8 cellular contexts compared by ENCODE assay signal in genomic region chr12:82685721-82686222, GRCh38. TPM values are rescaled to one million over a fixed set of nuclear protein-coding genes. Genes with fewer than 3 reads are reported as not detected.
DNase-seq lines count a peak whose midpoint lies in the region; ATAC-seq and TF ChIP-seq lines count a peak whose summit lies in the region.

No MANE protein-coding gene starts in this region.

- H3K9me3 Mint-ChIP-seq in T-helper 1 cell treated with Interleukin-12 subunit alpha and Interleukin-12 subunit beta and Interleukin-4 antibody, amounts not matched to agents 30 μg/mL and 1 μg/mL, for 36 hours, result no peaks in the 10 kb centered on the region

- no peaks in the 10 kb centered on the region for H3K36me3 Mint-ChIP-seq in T-helper 1 cell treated with Interleukin-12 subunit alpha and Interleukin-12 subunit beta and Interleukin-4 antibody, amounts not matched to agents 30 μg/mL and 1 μg/mL, for 36 hours (ENCODE audit: low read depth)

- ATAC-seq in GM18498 (IDR thresholded peaks at IDR 0.05; ENCODE audit: unreplicated experiment) (peak; percentile 59), HG02938 (IDR thresholded peaks at IDR 0.05; ENCODE audit: unreplicated experiment) (peak; percentile 60), left ventricle myocardium superior (peak; percentile 87)

- H3K4me1 Mint-ChIP-seq in T-helper 1 cell treated with Interleukin-12 subunit alpha and Interleukin-12 subunit beta and Interleukin-4 antibody, amounts not matched to agents 30 μg/mL and 1 μg/mL, for 36 hours (ENCODE audit: low read depth), result peaks cover 27% of the 10 kb centered on the region

- H3K4me3 Mint-ChIP-seq in T-helper 1 cell treated with Interleukin-12 subunit alpha and Interleukin-12 subunit beta and Interleukin-4 antibody, amounts not matched to agents 30 μg/mL and 1 μg/mL, for 36 hours, result peak overlapping the region; percentile 91

- 1% methylated on average over 15 of the region's 16 CpGs for WGBS in prostate gland
- 1% methylated on average over 16 of the region's 16 CpGs for WGBS in urinary bladder

- H3K27ac Mint-ChIP-seq in T-helper 1 cell treated with Interleukin-12 subunit alpha and Interleukin-12 subunit beta and Interleukin-4 antibody, amounts not matched to agents 30 μg/mL and 1 μg/mL, for 36 hours, result peak overlapping the region; percentile 94

- peak overlapping the region; percentile 79 to 89 for H3K4me3 ChIP-seq in prostate gland
- peak overlapping the region; percentile 79 for H3K4me3 ChIP-seq in urinary bladder (ENCODE audit: low read depth, low read length)

- no peaks in the 10 kb centered on the region for H3K9me3 ChIP-seq in prostate gland

- H3K27me3 Mint-ChIP-seq in T-helper 1 cell treated with Interleukin-12 subunit alpha and Interleukin-12 subunit beta and Interleukin-4 antibody, amounts not matched to agents 30 μg/mL and 1 μg/mL, for 36 hours (ENCODE audit: low read depth), result peaks cover 24% of the 10 kb centered on the region

- TF ChIP-seq CTCF in prostate gland (IDR thresholded peaks at IDR 0.05), result peak; percentile 84 to 94 (median 92)

- TF ChIP-seq POLR2A in prostate gland (IDR thresholded peaks at IDR 0.05), result no peak

- no peaks in the 10 kb centered on the region for H3K36me3 ChIP-seq in prostate gland
- H3K36me3 ChIP-seq in urinary bladder (ENCODE audit: insufficient read depth), result no peaks in the 10 kb centered on the region

- peak overlapping the region; percentile 99 for H3K27ac ChIP-seq in angular gyrus (ENCODE audit: low read depth, low read length)
- peak overlapping the region; percentile 96 to 97 for H3K27ac ChIP-seq in prostate gland
- H3K27ac ChIP-seq in urinary bladder (ENCODE audit: low read depth), result no peak overlapping the region

- intact Hi-C loops in left ventricle myocardium superior (cut with micrococcal nuclease), result loop anchor here (10.0 kb wide), 1 partner anchor 1139 kb away; no protein-coding TSS in a partner anchor
- intact Hi-C loops in prostate gland (cut with DNase I), result no loop called here

- no peaks in the 10 kb centered on the region for H3K27me3 ChIP-seq in prostate gland (replicated peaks; ENCODE audit: insufficient read depth)

- DNase-seq in NCI-H1694 (lab: John Stamatoyannopoulos, UW) (peak; percentile 83), left ventricle myocardium superior (peak; percentile 96), prostate gland (ENCODE audit: low spot score) (peak; percentile 98)

- no peaks in the 10 kb centered on the region for H3K4me1 ChIP-seq in prostate gland (replicated peaks)
- H3K4me1 ChIP-seq in urinary bladder (ENCODE audit: insufficient read depth), result no peaks in the 10 kb centered on the region

RNA-seq across cellular contexts. Expression of gene TMTC2, which starts 0.9 kb away (rescaled TPM):
- total RNA-seq in left ventricle myocardium superior (4.7 TPM), prostate gland (10 to 100 TPM; 19.0 to 30.7 TPM), urinary bladder (95.3 TPM)
- polyA plus RNA-seq in urinary bladder, result 18.1 TPM
